21 cellular contexts compared by ENCODE assay signal in genomic region chr2:46564811-46565241, GRCh38. TPM values are rescaled to one million over a fixed set of nuclear protein-coding genes. Genes with fewer than 3 reads are reported as not detected.
DNase-seq lines count a peak whose midpoint lies in the region; ATAC-seq, FAIRE-seq and TF ChIP-seq lines count a peak whose summit lies in the region.
"Had no signal": no experiment of that assay in that cellular context is flagged by ENCODE, and none has a peak within 500 bp of the region (broad histone marks: within the 10 kb centered on the region; RNA-seq: fewer than 3 reads in every experiment).

No MANE protein-coding gene starts in this region.

- H3K14ac ChIP-seq in H1 (ENCODE audit: insufficient read length): no peak overlapping the region

- H3K79me1 ChIP-seq in H1 (ENCODE audit: low read depth, low read length): peaks cover 4% of the 10 kb centered on the region; the same call in 1 of the 2 replicates

- H2AFZ ChIP-seq in H1 (ENCODE audit: low read length): no peak overlapping the region

- no peaks in the 10 kb centered on the region for H3K9me3 Mint-ChIP-seq in naive thymus-derived CD8-positive, alpha-beta T cell
- H3K9me3 Mint-ChIP-seq: activated CD8-positive, alpha-beta T cell treated with anti-CD3 and anti-CD28 coated beads for 36 hours had no signal

- H3K27me3 Mint-ChIP-seq in naive thymus-derived CD8-positive, alpha-beta T cell: no peaks in the 10 kb centered on the region
- H3K27me3 Mint-ChIP-seq: activated CD8-positive, alpha-beta T cell treated with anti-CD3 and anti-CD28 coated beads for 36 hours had no signal

- H3K23ac ChIP-seq in H1 (ENCODE audit: insufficient read length): no peak overlapping the region

- no peak overlapping the region for H4K91ac ChIP-seq in H1 (replicated peaks; ENCODE audit: insufficient read length, low read length)

- H3K9me3 ChIP-seq in H1 (ENCODE audit: insufficient read depth in 2 of 2, low read depth in 1 of 2, low read length in 1 of 2): no peaks in the 10 kb centered on the region
- no peaks in the 10 kb centered on the region for H3K9me3 ChIP-seq in left lung
- H3K9me3 ChIP-seq: SJSA1 had no signal

- no peaks in the 10 kb centered on the region for H3K23me2 ChIP-seq in H1 (ENCODE audit: low read depth, low read length)

- H2BK15ac ChIP-seq in H1 (ENCODE audit: low read length): no peak overlapping the region

- H3K4me3 ChIP-seq in GM06990 (replicated peaks; ENCODE audit: low read depth, low read length) (no peak overlapping the region), H1 (ENCODE audit: extremely low read depth in 1 of 4, insufficient read depth in 2 of 4, low read depth in 3 of 4, low read length in 4 of 4) (no peak overlapping the region), left lung (no peak overlapping the region)
- H3K4me3 ChIP-seq: SJSA1 had no signal

- H3K36me3 ChIP-seq in GM06990 (ENCODE audit: control insufficient read depth, insufficient read depth, low read length) (peaks cover 5% of the 10 kb centered on the region), H1 (ENCODE audit: control insufficient read depth in 2 of 4, insufficient read depth in 4 of 4, low read length in 3 of 4) (no peaks in the 10 kb centered on the region; a peak in 1 of 8 replicates), left lung (peaks cover 0 to 26% of the 10 kb centered on the region in 2 donors)

- no peak for FAIRE-seq in H1 (lab: Jason Lieb, UNC)
- FAIRE-seq: HTR-8/SVneo, TTC549 had no signal

- H3K4me3 Mint-ChIP-seq in naive thymus-derived CD8-positive, alpha-beta T cell: no peak overlapping the region
- H3K4me3 Mint-ChIP-seq: activated CD8-positive, alpha-beta T cell treated with anti-CD3 and anti-CD28 coated beads for 36 hours had no signal

- no peak for DNase-seq in GM06990 (ENCODE audit: extremely low read depth, insufficient read length)
- peak; percentile 76 for DNase-seq in NCI-H82 (lab: John Stamatoyannopoulos, UW)
- DNase-seq in H1 (ENCODE audit: low read depth in 1 of 2, low spot score in 2 of 2): no peak
- no peak for DNase-seq in naive thymus-derived CD8-positive, alpha-beta T cell
- no peak for DNase-seq in left lung
- DNase-seq in NCI-H345 (lab: John Stamatoyannopoulos, UW): no peak
- DNase-seq: activated CD8-positive, alpha-beta T cell treated with anti-CD3 and anti-CD28 coated beads for 36 hours; activated effector memory CD4-positive, alpha-beta T cell treated with Interleukin-2 at 50 U/mL for 16 hours; AML-193; aorta; DND-41; mesenchymal stem cell; NCI-H1048; NCI-H2171 treated with DMSO at 0.1 percent for 48 hours; stimulated activated CD4-positive, alpha-beta T cell treated with anti-CD3 and anti-CD28 coated beads, Interleukin-12 subunit alpha, Interleukin-12 subunit beta, amount 100 ng/mL, for 4 hours; substantia nigra had no signal

- no peak overlapping the region for H3K56ac ChIP-seq in H1 (replicated peaks; ENCODE audit: insufficient read length, low read depth, low read length)

- POLR2A ChIA-PET in H1 (lab: Charles Lee; ENCODE audit: partially characterized antibody): interaction anchor here (0.6 to 1.5 kb wide), 3 partner anchors 11 to 62 kb away, joined by 3 to 4 read pairs (median 3); no protein-coding TSS in a partner anchor
- POLR2A ChIA-PET in naive thymus-derived CD8-positive, alpha-beta T cell (lab: Charles Lee): interaction anchor here (0.6 kb wide), 1 partner anchor 10 kb away, joined by 3 read pairs; no protein-coding TSS in a partner anchor

- H3K27me3 ChIP-seq in GM06990 (replicated peaks; ENCODE audit: control insufficient read depth, insufficient read depth, low read length): no peaks in the 10 kb centered on the region
- no peaks in the 10 kb centered on the region for H3K27me3 ChIP-seq in H1 (replicated peaks in 1 of 4; ENCODE audit: control insufficient read depth in 3 of 4, extremely low read depth in 1 of 4, insufficient read depth in 3 of 4, low read length in 3 of 4)
- no peaks in the 10 kb centered on the region for H3K27me3 ChIP-seq in left lung
- H3K27me3 ChIP-seq: SJSA1 had no signal

- H2AK5ac ChIP-seq in H1 (ENCODE audit: low read depth, low read length): no peak overlapping the region

- peaks cover 6 to 11% of the 10 kb centered on the region in 2 experiments for H4K20me1 ChIP-seq in H1 (replicated peaks in 1 of 2; ENCODE audit: control insufficient read depth in 1 of 2, insufficient read depth in 2 of 2, low read length in 2 of 2)

- no peak overlapping the region for H2BK12ac ChIP-seq in H1 (ENCODE audit: low read depth, low read length)

- H3K27ac ChIP-seq in H1 (ENCODE audit: low read depth, low read length) (no peak overlapping the region), left lung (no peak overlapping the region)
- H3K27ac ChIP-seq: SJSA1 had no signal

- TF ChIP-seq CTCF in GM06990 (IDR thresholded peaks at IDR 0.05; ENCODE audit: insufficient read depth, low read length, poor library complexity, severe bottlenecking) (peak; percentile 27), H1 (IDR thresholded peaks at IDR 0.05; ENCODE audit: control extremely low read depth in 1 of 3, insufficient read depth in 1 of 3, low read depth in 1 of 3, low read length in 3 of 3) (no peak), left lung (IDR thresholded peaks at IDR 0.05) (no peak)

- peaks cover 41 to 95% (median 54%) of the 10 kb centered on the region in 4 donors for H3K4me1 Mint-ChIP-seq in naive thymus-derived CD8-positive, alpha-beta T cell

- TF ChIP-seq RAD21 in H1 (IDR thresholded peaks at IDR 0.05 in 1 of 2, conservative IDR thresholded peaks at IDR 0.05 in 1 of 2; ENCODE audit: low read depth in 2 of 2, low read length in 2 of 2): no peak

- no peak overlapping the region for H3K4ac ChIP-seq in H1 (replicated peaks; ENCODE audit: insufficient read length, low read depth, low read length)

- H3K27ac Mint-ChIP-seq in naive thymus-derived CD8-positive, alpha-beta T cell: peak overlapping the region in 6 of 10 donors; percentile 2 to 56 (median 30)
- H3K27ac Mint-ChIP-seq: activated CD8-positive, alpha-beta T cell treated with anti-CD3 and anti-CD28 coated beads for 36 hours had no signal

- no peak overlapping the region for H4K8ac ChIP-seq in H1 (ENCODE audit: extremely low read depth, insufficient read depth, low read length)

- CTCF ChIA-PET in H1 (lab: Charles Lee; ENCODE audit: partially characterized antibody): interaction anchor here (0.6 to 4.4 kb wide), 11 partner anchors 10 to 103 kb away, joined by 3 to 35 read pairs (median 4); no protein-coding TSS in a partner anchor

- ATAC-seq in naive thymus-derived CD8-positive, alpha-beta T cell: no peak
- ATAC-seq in GM18909 (IDR thresholded peaks at IDR 0.05; ENCODE audit: poor library complexity, unreplicated experiment) (no peak), left lung (no peak), HG03039 (IDR thresholded peaks at IDR 0.05; ENCODE audit: unreplicated experiment) (no peak)
- ATAC-seq: activated CD8-positive, alpha-beta T cell treated with anti-CD3 and anti-CD28 coated beads for 36 hours had no signal

- TF ChIP-seq EP300 in H1 (IDR thresholded peaks at IDR 0.05; ENCODE audit: borderline replicate concordance in 1 of 2, low read depth in 2 of 2, low read length in 2 of 2): no peak

- H2BK20ac ChIP-seq in H1 (ENCODE audit: low read length): no peak overlapping the region

- H2BK120ac ChIP-seq in H1 (replicated peaks; ENCODE audit: low read depth, low read length): no peak overlapping the region

- no peak overlapping the region for H2BK5ac ChIP-seq in H1 (ENCODE audit: low read depth, low read length)

- intact Hi-C loops in left lung (cut with DNase I): no loop called here

- no peak for TF ChIP-seq POLR2A in H1 (IDR thresholded peaks at IDR 0.05; ENCODE audit: control extremely low read depth in 1 of 2, low read depth in 2 of 2, low read length in 2 of 2)

- H4K5ac ChIP-seq in H1 (ENCODE audit: insufficient read length, low read depth, low read length): no peak overlapping the region

- H3K9ac ChIP-seq in H1 (replicated peaks in 1 of 4; ENCODE audit: extremely low read depth in 1 of 4, low read depth in 3 of 4, low read length in 3 of 4): no peak overlapping the region

- WGBS in H1 (ENCODE audit: extremely low coverage in 1 of 2, insufficient coverage in 1 of 2, insufficient read length in 1 of 2, insufficient replicate concordance in 2 of 2, low coverage in 1 of 2, low lambda C conversion rate in 2 of 2, missing lambda C conversion rate in 1 of 2), 2 experiments: 75% methylated on average over 3 of the region's 3 CpGs; no CpG with 5 or more reads in 1 of the 2 experiments

- H3K4me2 ChIP-seq in H1 (ENCODE audit: insufficient read depth in 1 of 2, low read depth in 2 of 2, low read length in 2 of 2): no peak overlapping the region

- H3K4me1 ChIP-seq in H1 (replicated peaks in 1 of 4; ENCODE audit: control insufficient read depth in 3 of 4, insufficient read depth in 4 of 4, low read length in 3 of 4): no peaks in the 10 kb centered on the region
- H3K4me1 ChIP-seq in left lung: peaks cover 9 to 53% of the 10 kb centered on the region in 2 donors
- H3K4me1 ChIP-seq: SJSA1 had no signal

- H3K36me3 Mint-ChIP-seq in naive thymus-derived CD8-positive, alpha-beta T cell: peaks cover 0 to 16% (median 5%) of the 10 kb centered on the region in 3 donors

- no peak overlapping the region for H3K18ac ChIP-seq in H1 (ENCODE audit: extremely low read depth, low read length)

- peaks cover 0 to 5% of the 10 kb centered on the region in 2 experiments; a peak in 2 of 4 replicates for H3K79me2 ChIP-seq in H1 (ENCODE audit: control insufficient read depth in 1 of 2, insufficient read depth in 2 of 2, low read length in 2 of 2)

RNA-seq across cellular contexts. Expression of gene ATP6V1E2, which starts 22.4 kb away (rescaled TPM):
- 11.1 and 11.7 TPM in 2 replicates for total RNA-seq in H1 (2021; fragmentation: NEBNext Ultra II Directional; extraction: Animal tissue kit (Norgen Biotek cat#: 25700))
- 4.3 and 6.0 TPM in 2 replicates for polyA plus RNA-seq in H1 (2011; rRNA removed)
- 4.3 TPM for polyA plus RNA-seq in H1 (2011; cell fraction: cytosol; rRNA removed)
- 11.3 TPM for polyA plus RNA-seq in H1 (2011; cell fraction: nucleus; rRNA removed)
- 6.3 to 9.2 TPM (median 8.2 TPM) in 4 replicates for polyA plus RNA-seq in H1 (2012, experiment 1 of 2)
- polyA plus RNA-seq in H1 (2012, experiment 2 of 2): 2.9 TPM
- polyA plus RNA-seq in H1 (2013, experiment 1 of 2): 7.8 TPM
- polyA plus RNA-seq in H1 (2013, experiment 2 of 2): 8.0 TPM
- 8.3 and 8.7 TPM in 2 replicates for polyA minus RNA-seq in H1 (2011; rRNA and poly(A)+ RNA removed)
- 3.9 TPM for polyA minus RNA-seq in H1 (2011; cell fraction: cytosol; rRNA and poly(A)+ RNA removed)
- polyA minus RNA-seq in H1 (2011; cell fraction: nucleus; rRNA and poly(A)+ RNA removed): 22.8 TPM
- total RNA-seq in naive thymus-derived CD8-positive, alpha-beta T cell: 10 to 100 TPM; 21.7 to 22.0 TPM
- polyA plus RNA-seq in naive thymus-derived CD8-positive, alpha-beta T cell: 10 to 100 TPM in 1 of 3 donors, 1 to 10 TPM in 2; 1.9 to 10.2 (median 9.4) TPM
- 1 to 10 TPM; 4.5 to 7.5 TPM for total RNA-seq in left lung

RNA-seq across cellular contexts. Expression of gene RHOQ, which starts 22.5 kb away (rescaled TPM):
- 37.8 and 47.0 TPM in 2 replicates for total RNA-seq in H1 (2021; fragmentation: NEBNext Ultra II Directional; extraction: Animal tissue kit (Norgen Biotek cat#: 25700))
- polyA plus RNA-seq in H1 (2011; rRNA removed): 32.6 TPM in 2 replicates
- 28.1 TPM for polyA plus RNA-seq in H1 (2011; cell fraction: cytosol; rRNA removed)
- 87.8 TPM for polyA plus RNA-seq in H1 (2011; cell fraction: nucleus; rRNA removed)
- polyA plus RNA-seq in H1 (2012, experiment 1 of 2): 21.9 to 34.0 TPM (median 27.2 TPM) in 4 replicates
- polyA plus RNA-seq in H1 (2012, experiment 2 of 2): 4.0 TPM
- polyA plus RNA-seq in H1 (2013, experiment 1 of 2): 72.6 TPM
- 61.3 TPM for polyA plus RNA-seq in H1 (2013, experiment 2 of 2)
- 32.0 and 34.4 TPM in 2 replicates for polyA minus RNA-seq in H1 (2011; rRNA and poly(A)+ RNA removed)
- polyA minus RNA-seq in H1 (2011; cell fraction: cytosol; rRNA and poly(A)+ RNA removed): 19.2 TPM
- 81.2 TPM for polyA minus RNA-seq in H1 (2011; cell fraction: nucleus; rRNA and poly(A)+ RNA removed)
- 10 to 100 TPM; 30.4 to 36.4 TPM for total RNA-seq in naive thymus-derived CD8-positive, alpha-beta T cell
- 1 to 10 TPM in 2 of 3 donors, under 1 TPM in 1; 0.61 to 1.8 (median 1.6) TPM for polyA plus RNA-seq in naive thymus-derived CD8-positive, alpha-beta T cell
- total RNA-seq in left lung: 100 to 1,000 TPM in 1 of 2 donors, 10 to 100 TPM in 1; 79.1 to 103 TPM

RNA-seq across cellular contexts. Expression of gene PIGF, which starts 52.0 kb away (rescaled TPM):
- total RNA-seq in H1 (2021; fragmentation: NEBNext Ultra II Directional; extraction: Animal tissue kit (Norgen Biotek cat#: 25700)): 26.8 and 28.6 TPM in 2 replicates
- 14.4 and 25.2 TPM in 2 replicates for polyA plus RNA-seq in H1 (2011; rRNA removed)
- polyA plus RNA-seq in H1 (2011; cell fraction: cytosol; rRNA removed): 25.2 TPM
- polyA plus RNA-seq in H1 (2011; cell fraction: nucleus; rRNA removed): 16.4 TPM
- 18.5 to 26.9 TPM (median 22.6 TPM) in 4 replicates for polyA plus RNA-seq in H1 (2012, experiment 1 of 2)
- 5.7 TPM for polyA plus RNA-seq in H1 (2012, experiment 2 of 2)
- 34.7 TPM for polyA plus RNA-seq in H1 (2013, experiment 1 of 2)
- 36.8 TPM for polyA plus RNA-seq in H1 (2013, experiment 2 of 2)
- 20.7 and 25.1 TPM in 2 replicates for polyA minus RNA-seq in H1 (2011; rRNA and poly(A)+ RNA removed)
- 18.4 TPM for polyA minus RNA-seq in H1 (2011; cell fraction: cytosol; rRNA and poly(A)+ RNA removed)
- polyA minus RNA-seq in H1 (2011; cell fraction: nucleus; rRNA and poly(A)+ RNA removed): 39.5 TPM
- total RNA-seq in naive thymus-derived CD8-positive, alpha-beta T cell: 10 to 100 TPM; 29.9 to 32.2 TPM
- polyA plus RNA-seq in naive thymus-derived CD8-positive, alpha-beta T cell: 10 to 100 TPM; 13.1 to 14.2 (median 13.8) TPM
- total RNA-seq in left lung: 10 to 100 TPM; 26.9 to 30.7 TPM

RNA-seq across cellular contexts. Expression of gene CRIPT, which starts 52.2 kb away (rescaled TPM):
- 13.5 and 13.8 TPM in 2 replicates for total RNA-seq in H1 (2021; fragmentation: NEBNext Ultra II Directional; extraction: Animal tissue kit (Norgen Biotek cat#: 25700))
- polyA plus RNA-seq in H1 (2011; rRNA removed): 1.9 and 4.0 TPM in 2 replicates
- polyA plus RNA-seq in H1 (2011; cell fraction: cytosol; rRNA removed): 4.6 TPM
- 0.87 TPM for polyA plus RNA-seq in H1 (2011; cell fraction: nucleus; rRNA removed)
- 4.3 to 8.9 TPM (median 5.3 TPM) in 4 replicates for polyA plus RNA-seq in H1 (2012, experiment 1 of 2)
- 3.0 TPM for polyA plus RNA-seq in H1 (2012, experiment 2 of 2)
- 9.3 TPM for polyA plus RNA-seq in H1 (2013, experiment 1 of 2)
- 9.1 TPM for polyA plus RNA-seq in H1 (2013, experiment 2 of 2)
- polyA minus RNA-seq in H1 (2011; rRNA and poly(A)+ RNA removed): 3.4 and 3.8 TPM in 2 replicates
- polyA minus RNA-seq in H1 (2011; cell fraction: cytosol; rRNA and poly(A)+ RNA removed): 4.2 TPM
- 7.9 TPM for polyA minus RNA-seq in H1 (2011; cell fraction: nucleus; rRNA and poly(A)+ RNA removed)
- 10 to 100 TPM; 20.1 to 20.6 TPM for total RNA-seq in naive thymus-derived CD8-positive, alpha-beta T cell
- 10 to 100 TPM in 1 of 3 donors, 1 to 10 TPM in 2; 6.9 to 11.2 (median 8.6) TPM for polyA plus RNA-seq in naive thymus-derived CD8-positive, alpha-beta T cell
- 10 to 100 TPM; 11.5 to 15.5 TPM for total RNA-seq in left lung
